In the genomic region with DNA sequence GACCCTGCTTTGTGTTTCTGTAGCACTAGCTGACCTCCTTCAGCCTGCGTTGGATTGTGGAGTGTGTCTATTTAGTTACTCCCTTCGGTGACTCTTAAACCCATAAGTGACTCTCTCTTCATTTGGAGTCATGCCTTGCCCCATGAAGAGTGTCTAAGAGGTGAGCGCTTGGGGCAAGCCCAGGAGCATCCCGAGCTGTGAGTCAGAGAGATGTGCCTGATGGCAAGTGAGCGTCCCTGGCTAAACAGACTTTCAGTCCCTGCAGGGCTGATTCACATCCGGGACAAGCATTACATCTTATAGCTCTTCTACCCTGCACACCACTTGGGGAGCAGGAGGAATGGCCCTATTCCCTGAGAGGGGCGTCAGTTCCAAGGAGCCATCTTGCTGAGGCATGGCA, we compare ENCODE assay signal across 16 cellular contexts.
"Had no signal": no experiment of that assay in that cellular context is flagged by ENCODE, and none has a peak within 500 bp of the region (broad histone marks: within the 10 kb centered on the region; RNA-seq: fewer than 3 reads in every experiment).

No MANE protein-coding gene starts in this region.

- H3K9me3 Mint-ChIP-seq: activated CD4-positive, alpha-beta memory T cell treated with anti-CD3 and anti-CD28 coated beads, Interleukin-2, amount 10 ng/mL, durations not matched to agents 7 days and 5 days; activated naive CD4-positive, alpha-beta T cell treated with anti-CD3 and anti-CD28 coated beads for 36 hours; immature natural killer cell; neural progenitor cell had no signal

- H3K4me2 ChIP-seq: neural progenitor cell had no signal

- H3K27me3 ChIP-seq: ascending aorta, cardiac muscle cell, esophagus squamous epithelium, neural progenitor cell, pancreas, stomach had no signal

- H3K27ac Mint-ChIP-seq: activated CD4-positive, alpha-beta memory T cell treated with anti-CD3 and anti-CD28 coated beads, Interleukin-2, amount 10 ng/mL, durations not matched to agents 7 days and 5 days; immature natural killer cell; neural progenitor cell had no signal

- H3K9ac ChIP-seq: neural progenitor cell had no signal

- H3K4me3 Mint-ChIP-seq: activated CD4-positive, alpha-beta memory T cell treated with anti-CD3 and anti-CD28 coated beads, Interleukin-2, amount 10 ng/mL, durations not matched to agents 7 days and 5 days; activated naive CD4-positive, alpha-beta T cell treated with anti-CD3 and anti-CD28 coated beads for 36 hours; immature natural killer cell; neural progenitor cell had no signal

- H3K27me3 Mint-ChIP-seq: activated CD4-positive, alpha-beta memory T cell treated with anti-CD3 and anti-CD28 coated beads, Interleukin-2, amount 10 ng/mL, durations not matched to agents 7 days and 5 days had no signal

- H2AFZ ChIP-seq: neural progenitor cell had no signal

- H3K4me3 ChIP-seq: ascending aorta, cardiac muscle cell, esophagus squamous epithelium, lung, neural progenitor cell, pancreas, stomach, thoracic aorta had no signal

- H3K4me1 Mint-ChIP-seq: immature natural killer cell had no signal

- H3K9me3 ChIP-seq: ascending aorta, esophagus squamous epithelium, pancreas, stomach, thoracic aorta had no signal

- H3K27ac ChIP-seq: ascending aorta, cardiac muscle cell, esophagus squamous epithelium, neural progenitor cell, pancreas, stomach, thoracic aorta had no signal

- H3K36me3 ChIP-seq: neural progenitor cell had no signal

- ATAC-seq: left cardiac atrium, pancreas, sciatic nerve had no signal

- DNase-seq: activated CD4-positive, alpha-beta memory T cell treated with anti-CD3 and anti-CD28 coated beads, Interleukin-2, amount 10 ng/mL, durations not matched to agents 7 days and 5 days; activated CD4-positive, CD25-positive, alpha-beta regulatory T cell treated with anti-CD3 and anti-CD28 coated beads, Interleukin-2, amount 50 U/mL, for 72 hours; esophagus squamous epithelium; immature natural killer cell; left cardiac atrium; midbrain; pancreas; stomach; T-helper 9 cell had no signal

- H3K4me1 ChIP-seq: ascending aorta, esophagus squamous epithelium, neural progenitor cell, pancreas, stomach had no signal
